ENCODE assay signal across 8 cellular contexts in the genomic region with DNA sequence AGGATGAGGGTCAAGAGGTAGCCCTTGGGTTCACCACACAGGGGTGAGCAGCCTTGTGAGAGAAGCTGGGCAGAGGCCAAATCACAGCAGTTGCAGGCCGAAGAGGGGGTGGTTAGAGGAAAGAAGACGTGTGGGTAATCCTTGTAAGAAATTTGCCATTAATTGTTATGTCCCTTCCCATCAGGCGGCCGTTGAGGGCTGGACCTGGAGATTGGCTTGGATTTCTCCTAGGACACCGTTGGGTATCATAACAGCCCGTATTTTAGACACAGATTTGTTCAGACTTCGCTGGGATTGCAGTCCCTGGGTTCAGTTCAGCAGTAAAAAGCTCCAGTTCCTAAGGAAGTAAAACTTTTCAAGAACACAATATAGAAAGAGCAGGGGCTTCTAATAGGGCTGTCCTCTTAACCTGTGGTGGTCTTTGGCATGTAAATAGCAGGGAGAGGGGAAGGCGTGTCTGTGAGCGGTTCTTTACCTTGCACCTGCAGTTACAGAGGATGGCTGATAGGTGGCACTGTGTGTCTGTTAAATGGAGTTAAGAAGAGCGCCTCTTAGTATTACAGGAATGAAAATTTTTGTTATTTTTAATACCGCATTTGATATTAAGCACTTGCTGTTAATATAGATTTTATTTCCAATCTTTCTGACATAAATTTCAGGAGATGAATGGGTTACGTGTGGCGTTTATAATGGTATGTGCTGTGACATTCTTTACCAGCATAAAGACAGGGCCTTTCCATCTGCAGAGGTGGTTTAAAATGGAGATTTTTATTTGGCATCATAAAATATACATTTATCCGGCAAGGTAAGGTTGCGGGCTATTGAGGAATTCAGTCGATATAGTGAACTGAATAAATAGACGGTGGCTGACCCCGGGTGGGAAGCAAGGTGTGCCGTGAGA.
A peak's percentile ranks its signal among the peaks of the same experiment; 100 is the strongest.
DNase-seq lines count a peak whose midpoint lies in the region; ATAC-seq, FAIRE-seq and TF ChIP-seq lines count a peak whose summit lies in the region.
"Not testable (repeated sequence)": the region's sequence is repeated elsewhere in the genome, so short reads cannot be mapped to it uniquely, and the experiment has no call there.

No MANE protein-coding gene starts in this region.

- not testable (repeated sequence) for H3K9ac ChIP-seq in HepG2 (ENCODE audit: insufficient read depth, low read depth, low read length); smooth muscle cell (ENCODE audit: low read depth)

- not testable (repeated sequence) for H4K20me1 ChIP-seq in HepG2 (ENCODE audit: insufficient read depth, low read length); smooth muscle cell (ENCODE audit: low read depth)

- H3K9me3 ChIP-seq in HepG2 (ENCODE audit: low read length); smooth muscle cell (replicated peaks; ENCODE audit: low read depth): not testable (repeated sequence)

- not testable (repeated sequence) for TF ChIP-seq POLR2A in HepG2 (IDR thresholded peaks at IDR 0.05; ENCODE audit: insufficient read depth in 1 of 2, low read depth in 2 of 2, low read length in 2 of 2)

- ATAC-seq in GM18909 (IDR thresholded peaks at IDR 0.05; ENCODE audit: poor library complexity, unreplicated experiment) (peak; percentile 68), HG03280 (IDR thresholded peaks at IDR 0.05; ENCODE audit: unreplicated experiment) (peak; percentile 59), HepG2 (peak; percentile 73)
- ATAC-seq in activated CD4-positive, alpha-beta T cell treated with anti-CD3 and anti-CD28 coated beads for 36 hours = not testable (repeated sequence)

- not testable (repeated sequence) for H3K4me3 ChIP-seq in epithelial cell of proximal tubule (ENCODE audit: low read depth, low read length); HepG2 (replicated peaks in 1 of 3; ENCODE audit: insufficient read depth in 1 of 3, low read depth in 2 of 3, low read length in 3 of 3); smooth muscle cell

- H3K27me3 Mint-ChIP-seq in activated CD4-positive, alpha-beta T cell treated with anti-CD3 and anti-CD28 coated beads for 36 hours = not testable (repeated sequence)

- not testable (repeated sequence) for H3K36me3 ChIP-seq in HepG2 (replicated peaks in 1 of 2; ENCODE audit: control insufficient read depth in 1 of 2, insufficient read depth in 2 of 2, low read length in 2 of 2); smooth muscle cell (ENCODE audit: low read depth)

- not testable (repeated sequence) for H3K4me3 Mint-ChIP-seq in activated CD4-positive, alpha-beta T cell treated with anti-CD3 and anti-CD28 coated beads for 36 hours

- CTCF ChIA-PET in activated CD4-positive, alpha-beta T cell treated with anti-CD3 and anti-CD28 coated beads for 36 hours (lab: Charles Lee); HepG2 (lab: Yijun Ruan, JAX; ENCODE audit: low intra/inter-chr PET ratio, low total read pairs): not testable (repeated sequence)

- H3K9me3 Mint-ChIP-seq in activated CD4-positive, alpha-beta T cell treated with anti-CD3 and anti-CD28 coated beads for 36 hours (ENCODE audit: low read depth) = not testable (repeated sequence)

- H2AFZ ChIP-seq in HepG2 (ENCODE audit: low read length); smooth muscle cell (ENCODE audit: low read depth): not testable (repeated sequence)

- intact Hi-C loops in activated CD4-positive, alpha-beta T cell treated with anti-CD3 and anti-CD28 coated beads for 36 hours (cut with DNase I, micrococcal nuclease); HepG2 (cut with micrococcal nuclease; ENCODE audit: unreplicated experiment): not testable (repeated sequence)

- in situ Hi-C loops in HepG2 (cut with HindIII; ENCODE audit: extremely low pct_ligation_motif_present, low pct_unique_long_range_greater_than_20kb) = not testable (repeated sequence)

- not testable (repeated sequence) for H3K79me2 ChIP-seq in HepG2 (ENCODE audit: insufficient read depth, low read length); smooth muscle cell (ENCODE audit: low read depth)

- H3F3A ChIP-seq in smooth muscle cell (ENCODE audit: low read depth) = not testable (repeated sequence)

- H3K27ac ChIP-seq in HepG2 (ENCODE audit: extremely low read length, insufficient read depth, low read length); smooth muscle cell (ENCODE audit: low read depth): not testable (repeated sequence)

- not testable (repeated sequence) for TF ChIP-seq RAD21 in HepG2 (CRISPR knock-in tag; IDR thresholded peaks at IDR 0.05)

- H3K4me2 ChIP-seq in HepG2 (ENCODE audit: low read depth, low read length); smooth muscle cell: not testable (repeated sequence)

- FAIRE-seq in HepG2 (lab: Jason Lieb, UNC) = peak; percentile 77

- not testable (repeated sequence) for TF ChIP-seq EP300 in HepG2 (IDR thresholded peaks at IDR 0.05; ENCODE audit: low read depth in 2 of 2, low read length in 2 of 2); HepG2 (CRISPR knock-in tag; IDR thresholded peaks at IDR 0.05; ENCODE audit: borderline replicate concordance)

- 76% methylated on average over 19 of the region's 19 CpGs for WGBS in HepG2 (ENCODE audit: low lambda C conversion rate)
- 77% methylated on average over 19 of the region's 19 CpGs for whole genome bisulfite sequencing in smooth muscle cell (ENCODE audit: low lambda C conversion rate)

- BruUV-seq in HepG2 (replicated peaks; lab: Mats Ljungman, UMichigan) = not testable (repeated sequence)

- H3K4me1 Mint-ChIP-seq in activated CD4-positive, alpha-beta T cell treated with anti-CD3 and anti-CD28 coated beads for 36 hours = not testable (repeated sequence)

- H3K4me1 ChIP-seq in HepG2 (ENCODE audit: insufficient read depth, low read length); smooth muscle cell (ENCODE audit: low read depth): not testable (repeated sequence)

- TF ChIP-seq CTCF in epithelial cell of proximal tubule (conservative IDR thresholded peaks at IDR 0.05; ENCODE audit: low read depth, low read length) (peak; percentile 56), HepG2 (CRISPR knock-in tag; IDR thresholded peaks at IDR 0.05) (peak; percentile 68), smooth muscle cell (IDR thresholded peaks at IDR 0.05; ENCODE audit: borderline replicate concordance, insufficient read depth, poor library complexity, severe bottlenecking) (peak; percentile 57)

- H3K36me3 Mint-ChIP-seq in activated CD4-positive, alpha-beta T cell treated with anti-CD3 and anti-CD28 coated beads for 36 hours (ENCODE audit: low read depth) = not testable (repeated sequence)

- POLR2A ChIA-PET in activated CD4-positive, alpha-beta T cell treated with anti-CD3 and anti-CD28 coated beads for 36 hours (lab: Charles Lee); HepG2 (lab: Yijun Ruan, JAX): not testable (repeated sequence)

- H3K27me3 ChIP-seq in HepG2 (ENCODE audit: control insufficient read depth in 1 of 2, insufficient read depth in 2 of 2, low read length in 2 of 2); smooth muscle cell (ENCODE audit: low read depth): not testable (repeated sequence)

- not testable (repeated sequence) for H3K27ac Mint-ChIP-seq in activated CD4-positive, alpha-beta T cell treated with anti-CD3 and anti-CD28 coated beads for 36 hours

- DNase-seq in CD1c-positive myeloid dendritic cell (ENCODE audit: extremely low spot score) (peak; percentile 2), NCI-H345 (lab: John Stamatoyannopoulos, UW) (peak; percentile 20), HepG2 (ENCODE audit: low spot score) (peak; percentile 8)
- DNase-seq in activated CD4-positive, alpha-beta T cell treated with anti-CD3 and anti-CD28 coated beads for 36 hours = peak; percentile 27
- not testable (repeated sequence) for DNase-seq in epithelial cell of proximal tubule (ENCODE audit: low read depth); smooth muscle cell (lab: John Stamatoyannopoulos, UW; ENCODE audit: unreplicated experiment)

TF ChIP-seq in HepG2, 621 proteins besides CTCF, POLR2A, EP300 and RAD21:
- TF ChIP-seq ZBTB33 (CRISPR knock-in tag; IDR thresholded peaks at IDR 0.05) = peak; percentile 78
- TF ChIP-seq STAG1 (CRISPR knock-in tag; IDR thresholded peaks at IDR 0.05) = peak; percentile 53
